11 cellular contexts compared by ENCODE assay signal in genomic region chr6:94636780-94637385, GRCh38.
A peak's percentile ranks its signal among the peaks of the same experiment; 100 is the strongest.
DNase-seq lines count a peak whose midpoint lies in the region; TF ChIP-seq lines count a peak whose summit lies in the region.
"Had no signal": no experiment of that assay in that cellular context is flagged by ENCODE, and none has a peak within 500 bp of the region (broad histone marks: within the 10 kb centered on the region; RNA-seq: fewer than 3 reads in every experiment).

No MANE protein-coding gene starts in this region.

- no peaks in the 10 kb centered on the region for H3K9me3 ChIP-seq in NT2/D1 (ENCODE audit: insufficient read depth, low read length)
- no peaks in the 10 kb centered on the region for H3K9me3 ChIP-seq in endodermal cell (ENCODE audit: control insufficient read depth, low read length)

- whole genome bisulfite sequencing in endodermal cell (ENCODE audit: insufficient coverage in 1 of 2, insufficient read length in 1 of 2), 2 experiments = 49 to 53% methylated on average over 2 to 4 of the region's 4 CpGs

- no peak overlapping the region for H3K27ac ChIP-seq in endodermal cell (ENCODE audit: low read depth, low read length)
- H3K27ac ChIP-seq: cardiac muscle cell, KMS-11, skin epidermis had no signal

- DNase-seq in HS-5 (ENCODE audit: low read depth) (peak; percentile 11), NT2/D1 (ENCODE audit: low read depth, low spot score) (peak; percentile 6), endodermal cell (peak; percentile 68), retina (peak; percentile 33), epidermal melanocyte (ENCODE audit: insufficient read length, low spot score) (no peak), NCI-H345 treated with DMSO at 0.1 percent for 48 hours (lab: John Stamatoyannopoulos, UW; ENCODE audit: unreplicated experiment) (no peak), cerebellar cortex (ENCODE audit: low spot score) (no peak)
- DNase-seq: activated CD4-positive, alpha-beta T cell treated with anti-CD3 and anti-CD28 coated beads, Interleukin-2, amount 10 ng/mL, durations not matched to agents 24 days and 14 days had no signal

- H3K4me3 ChIP-seq in NT2/D1 (ENCODE audit: insufficient read length, low read depth) (no peak overlapping the region), endodermal cell (ENCODE audit: low read length) (no peak overlapping the region)
- H3K4me3 ChIP-seq: cardiac muscle cell, skin epidermis had no signal

- peak; percentile 72 for TF ChIP-seq CTCF in endodermal cell (conservative IDR thresholded peaks at IDR 0.05)

- H3K27me3 ChIP-seq in NT2/D1 (ENCODE audit: insufficient read depth, insufficient read length) (no peaks in the 10 kb centered on the region), endodermal cell (ENCODE audit: control insufficient read depth, insufficient read depth, low read length, poor library complexity, severe bottlenecking) (no peaks in the 10 kb centered on the region)
- H3K27me3 ChIP-seq: cardiac muscle cell had no signal

- no peaks in the 10 kb centered on the region for H3K36me3 Mint-ChIP-seq in endodermal cell (ENCODE audit: low read depth)

- no peak overlapping the region for H3K9ac ChIP-seq in NT2/D1 (ENCODE audit: insufficient read length, low read depth)
- H3K9ac ChIP-seq in endodermal cell (ENCODE audit: extremely low read depth, low read length, poor library complexity, severe bottlenecking) = no peak overlapping the region
- H3K9ac ChIP-seq: KMS-11 had no signal

- H3K36me3 ChIP-seq in NT2/D1 (ENCODE audit: insufficient read depth, insufficient read length, low read length) (no peaks in the 10 kb centered on the region), endodermal cell (ENCODE audit: control insufficient read depth, insufficient read depth, low read length) (no peaks in the 10 kb centered on the region)
- H3K36me3 ChIP-seq: cardiac muscle cell had no signal

- H3K9me3 Mint-ChIP-seq in endodermal cell = no peaks in the 10 kb centered on the region
- H3K9me3 Mint-ChIP-seq: activated CD4-positive, alpha-beta T cell treated with anti-CD3 and anti-CD28 coated beads, Interleukin-2, amount 10 ng/mL, durations not matched to agents 24 days and 14 days had no signal

- H3K4me1 ChIP-seq in NT2/D1 (ENCODE audit: insufficient read depth, insufficient read length) (no peaks in the 10 kb centered on the region), endodermal cell (ENCODE audit: control insufficient read depth, insufficient read depth, low read length) (no peaks in the 10 kb centered on the region)

- H3K4me3 Mint-ChIP-seq in endodermal cell = no peak overlapping the region
- H3K4me3 Mint-ChIP-seq: activated CD4-positive, alpha-beta T cell treated with anti-CD3 and anti-CD28 coated beads, Interleukin-2, amount 10 ng/mL, durations not matched to agents 24 days and 14 days had no signal

- H3K27me3 Mint-ChIP-seq in endodermal cell (ENCODE audit: insufficient read depth) = no peaks in the 10 kb centered on the region
- H3K27me3 Mint-ChIP-seq: activated CD4-positive, alpha-beta T cell treated with anti-CD3 and anti-CD28 coated beads, Interleukin-2, amount 10 ng/mL, durations not matched to agents 24 days and 14 days had no signal

- H3K4me1 Mint-ChIP-seq in endodermal cell = peaks cover 4% of the 10 kb centered on the region
- H3K4me1 Mint-ChIP-seq: activated CD4-positive, alpha-beta T cell treated with anti-CD3 and anti-CD28 coated beads, Interleukin-2, amount 10 ng/mL, durations not matched to agents 24 days and 14 days had no signal

- H3K27ac Mint-ChIP-seq in endodermal cell = no peak overlapping the region
- H3K27ac Mint-ChIP-seq: activated CD4-positive, alpha-beta T cell treated with anti-CD3 and anti-CD28 coated beads, Interleukin-2, amount 10 ng/mL, durations not matched to agents 24 days and 14 days had no signal

Comparison
In these comparisons a context has a peak if more than half of its experiments do, and no peak if none do; other contexts are left out.
1. DNase-seq: peak in HS-5 (single experiment), NT2/D1 (single experiment), endodermal cell (single experiment) and retina (single experiment); none in epidermal melanocyte (single experiment), NCI-H345 treated with DMSO at 0.1 percent for 48 hours (single experiment) and cerebellar cortex (single experiment).